8 cellular contexts compared by ENCODE assay signal in the genomic region with DNA sequence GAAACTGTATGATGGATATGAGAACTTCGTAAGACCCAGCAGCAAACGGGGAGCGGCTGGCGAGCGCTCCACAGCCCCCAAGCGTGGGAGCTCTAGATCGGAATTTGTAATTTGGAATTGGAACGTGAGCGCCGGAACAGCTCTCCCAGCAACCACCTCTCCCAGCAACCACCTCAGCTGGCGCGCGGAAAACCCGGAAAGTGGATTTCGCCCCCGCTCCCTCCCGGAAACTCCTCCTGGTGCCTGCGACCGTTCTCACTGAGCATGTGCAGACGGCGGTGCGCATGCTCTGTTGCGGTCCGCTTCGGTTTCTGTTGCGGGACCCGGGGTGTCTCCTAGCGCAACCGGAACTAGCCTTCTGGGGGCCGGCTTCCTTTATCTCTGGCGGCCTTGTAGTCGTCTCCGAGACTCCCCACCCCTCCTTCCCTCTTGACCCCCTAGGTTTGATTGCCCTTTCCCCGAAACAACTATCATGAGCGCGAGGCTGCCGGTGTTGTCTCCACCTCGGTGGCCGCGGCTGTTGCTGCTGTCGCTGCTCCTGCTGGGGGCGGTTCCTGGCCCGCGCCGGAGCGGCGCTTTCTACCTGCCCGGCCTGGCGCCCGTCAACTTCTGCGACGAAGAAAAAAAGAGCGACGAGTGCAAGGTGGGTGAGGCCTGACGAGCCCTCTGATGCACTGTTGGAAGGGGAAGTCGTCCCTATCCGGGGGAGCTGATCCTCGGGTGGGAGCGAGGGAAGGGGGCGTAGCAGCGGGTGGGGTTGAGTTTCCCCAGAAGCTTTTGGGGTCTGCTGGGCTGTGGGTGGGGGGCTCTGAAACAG. TPM values are rescaled to one million over a fixed set of nuclear protein-coding genes. Genes with fewer than 3 reads are reported as not detected.
DNase-seq lines count a peak whose midpoint lies in the region; ATAC-seq and TF ChIP-seq lines count a peak whose summit lies in the region.

A gene with protein sequence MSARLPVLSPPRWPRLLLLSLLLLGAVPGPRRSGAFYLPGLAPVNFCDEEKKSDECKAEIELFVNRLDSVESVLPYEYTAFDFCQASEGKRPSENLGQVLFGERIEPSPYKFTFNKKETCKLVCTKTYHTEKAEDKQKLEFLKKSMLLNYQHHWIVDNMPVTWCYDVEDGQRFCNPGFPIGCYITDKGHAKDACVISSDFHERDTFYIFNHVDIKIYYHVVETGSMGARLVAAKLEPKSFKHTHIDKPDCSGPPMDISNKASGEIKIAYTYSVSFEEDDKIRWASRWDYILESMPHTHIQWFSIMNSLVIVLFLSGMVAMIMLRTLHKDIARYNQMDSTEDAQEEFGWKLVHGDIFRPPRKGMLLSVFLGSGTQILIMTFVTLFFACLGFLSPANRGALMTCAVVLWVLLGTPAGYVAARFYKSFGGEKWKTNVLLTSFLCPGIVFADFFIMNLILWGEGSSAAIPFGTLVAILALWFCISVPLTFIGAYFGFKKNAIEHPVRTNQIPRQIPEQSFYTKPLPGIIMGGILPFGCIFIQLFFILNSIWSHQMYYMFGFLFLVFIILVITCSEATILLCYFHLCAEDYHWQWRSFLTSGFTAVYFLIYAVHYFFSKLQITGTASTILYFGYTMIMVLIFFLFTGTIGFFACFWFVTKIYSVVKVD (plus strand): TSS at position 338 of the 817 bp plus-strand sequence. CDS start 135 bp downstream, at position 473.

- H3K36me3 ChIP-seq in right atrium auricular region (no peaks in the 10 kb centered on the region), uterus (no peaks in the 10 kb centered on the region)

- DNase-seq in NCI-H187 treated with DMSO at 0.1 percent for 48 hours (lab: John Stamatoyannopoulos, UW) (peak; percentile 96), anterior cingulate cortex (lab: John Stamatoyannopoulos, UW) (peak in 57 of 58 donors; percentile 78 to 96 (median 92)), right atrium auricular region (ENCODE audit: low spot score) (peak; percentile 96), pulmonary artery endothelial cell (ENCODE audit: low read depth, low spot score) (peak; percentile 85), uterus (peak; percentile 98 to 99)

- peak; percentile 54 to 77 for TF ChIP-seq POLR2A in uterus (IDR thresholded peaks at IDR 0.05)

- no peaks in the 10 kb centered on the region for H3K9me3 ChIP-seq in right atrium auricular region
- no peaks in the 10 kb centered on the region for H3K9me3 ChIP-seq in uterus

- intact Hi-C loops in T-helper 2 cell treated with Interferon-gamma antibody and Interleukin-4, amounts not matched to agents 100 ng/mL and 5 ng/mL, for 36 hours (cut with micrococcal nuclease), result loop anchor here (1.0 to 5.0 kb wide), 4 partner anchors 156 to 1524 kb away; a partner anchor contains a TSS
- intact Hi-C loops in uterus (cut with DNase I; ENCODE audit: low total_unique reads), result no loop called here

- peaks cover 0 to 53% of the 10 kb centered on the region in 2 donors for H3K4me1 ChIP-seq in right atrium auricular region
- peaks cover 6% of the 10 kb centered on the region in 2 donors for H3K4me1 ChIP-seq in uterus

- ATAC-seq in GM18498 (IDR thresholded peaks at IDR 0.05; ENCODE audit: unreplicated experiment) (peak; percentile 50), HG02938 (IDR thresholded peaks at IDR 0.05; ENCODE audit: unreplicated experiment) (peak; percentile 56)

- H3K27ac ChIP-seq in right atrium auricular region (peak within 1 kb of the TSS; percentile 84 to 85), uterus (peak within 1 kb of the TSS; percentile 83 to 88)

- TF ChIP-seq CTCF in right atrium auricular region (IDR thresholded peaks at IDR 0.05) (no peak), uterus (IDR thresholded peaks at IDR 0.05) (peak in 1 of 4 experiments; percentile 42)

- H3K27me3 ChIP-seq in right atrium auricular region, result no peaks in the 10 kb centered on the region
- H3K27me3 ChIP-seq in uterus, result no peaks in the 10 kb centered on the region

- peak within 1 kb of the TSS; percentile 85 to 86 for H3K4me3 ChIP-seq in right atrium auricular region
- H3K4me3 ChIP-seq in uterus, result peak within 1 kb of the TSS; percentile 81 to 100

RNA-seq across cellular contexts. Expression of the gene that starts here (rescaled TPM):
- 84.8 and 85.7 TPM in 2 replicates for total RNA-seq in T-helper 2 cell treated with Interferon-gamma antibody and Interleukin-4, amounts not matched to agents 100 ng/mL and 5 ng/mL, for 36 hours
- 10 to 100 TPM; 60.6 to 70.2 TPM for total RNA-seq in right atrium auricular region
- 104 and 138 TPM in 2 replicates for total RNA-seq in pulmonary artery endothelial cell
- total RNA-seq in uterus, result 100 to 1,000 TPM in 2 of 4 donors, 10 to 100 TPM in 2; 70.9 to 219 (median 99.9) TPM

Comparison
In these comparisons a context has a peak if more than half of its experiments do, and no peak if none do; other contexts are left out.
1. Peak in every context shown above with its lines: DNase-seq, ATAC-seq, H3K4me3 ChIP-seq and H3K27ac ChIP-seq.